23 cellular contexts compared by ENCODE assay signal in the genomic region with DNA sequence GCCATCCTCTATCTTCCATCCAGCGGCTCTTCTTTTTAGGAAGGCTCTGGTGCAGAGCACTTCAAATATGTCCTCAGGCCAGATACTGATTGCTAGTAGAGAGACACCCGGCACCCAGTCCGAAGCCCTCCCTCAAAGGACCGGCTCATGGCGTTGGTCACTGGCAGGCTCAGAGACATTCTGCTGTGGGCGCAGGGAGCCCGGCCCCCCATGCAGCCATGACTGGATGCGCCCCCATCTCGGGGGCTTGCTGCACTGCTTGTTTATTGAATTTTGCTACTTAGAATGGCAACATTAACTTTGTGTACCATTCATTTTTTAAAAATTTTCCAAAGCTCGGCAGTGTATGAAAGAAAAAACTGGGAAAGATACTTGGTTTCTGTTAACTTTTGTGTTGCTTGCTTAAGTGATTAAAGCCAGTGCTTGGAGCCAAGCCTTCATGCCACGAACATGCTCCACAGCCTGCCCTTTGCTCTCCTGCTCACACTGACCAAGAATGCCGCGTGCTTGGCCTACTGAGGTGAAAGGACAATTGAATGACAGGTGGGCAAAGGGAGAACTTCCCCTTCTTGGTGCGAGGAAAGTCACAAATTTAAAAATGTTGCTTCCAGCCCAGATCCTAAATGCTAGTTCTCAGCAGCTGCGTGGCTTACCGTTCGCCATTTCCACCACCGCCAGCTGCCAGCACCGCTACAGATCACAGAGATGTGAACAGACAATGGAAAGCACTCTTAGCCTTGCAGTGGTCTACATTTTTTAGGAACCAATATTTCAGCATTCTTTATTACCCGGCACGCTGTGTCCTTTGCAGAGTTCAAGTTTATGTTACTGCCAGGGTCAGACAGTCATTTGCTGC.
DNase-seq lines count a peak whose midpoint lies in the region; ATAC-seq and TF ChIP-seq lines count a peak whose summit lies in the region.
"Had no signal": no experiment of that assay in that cellular context is flagged by ENCODE, and none has a peak within 500 bp of the region (broad histone marks: within the 10 kb centered on the region; RNA-seq: fewer than 3 reads in every experiment).

No MANE protein-coding gene starts in this region.

- no peaks in the 10 kb centered on the region for H3K9me3 Mint-ChIP-seq in activated CD8-positive, alpha-beta memory T cell treated with anti-CD3 and anti-CD28 coated beads, Interleukin-2, amount 10 ng/mL, durations not matched to agents 7 days and 5 days (ENCODE audit: low read depth)
- H3K9me3 Mint-ChIP-seq in progenitor cell of endocrine pancreas (ENCODE audit: low read depth) = no peaks in the 10 kb centered on the region
- H3K9me3 Mint-ChIP-seq: CD4-positive, alpha-beta T cell; HFFc6 had no signal

- H3K27ac Mint-ChIP-seq in activated CD8-positive, alpha-beta memory T cell treated with anti-CD3 and anti-CD28 coated beads, Interleukin-2, amount 10 ng/mL, durations not matched to agents 7 days and 5 days = no peak overlapping the region
- peak overlapping the region; percentile 31 for H3K27ac Mint-ChIP-seq in progenitor cell of endocrine pancreas
- H3K27ac Mint-ChIP-seq: CD4-positive, alpha-beta T cell; HFFc6 had no signal

- no peaks in the 10 kb centered on the region for H3K27me3 Mint-ChIP-seq in activated CD8-positive, alpha-beta memory T cell treated with anti-CD3 and anti-CD28 coated beads, Interleukin-2, amount 10 ng/mL, durations not matched to agents 7 days and 5 days
- H3K27me3 Mint-ChIP-seq in progenitor cell of endocrine pancreas = no peaks in the 10 kb centered on the region
- H3K27me3 Mint-ChIP-seq: CD4-positive, alpha-beta T cell had no signal

- no peaks in the 10 kb centered on the region for H3K9me3 ChIP-seq in ascending aorta
- H3K9me3 ChIP-seq: Caco-2, Peyer's patch, SJCRH30 had no signal

- no peaks in the 10 kb centered on the region for H3K27me3 ChIP-seq in ascending aorta
- H3K27me3 ChIP-seq: Peyer's patch, SJCRH30 had no signal

- H3K4me3 ChIP-seq in ascending aorta = no peak overlapping the region
- H3K4me3 ChIP-seq: GM12878, Peyer's patch, SJCRH30 had no signal

- TF ChIP-seq CTCF in progenitor cell of endocrine pancreas (IDR thresholded peaks at IDR 0.05; ENCODE audit: unreplicated experiment) (no peak), ascending aorta (IDR thresholded peaks at IDR 0.05) (no peak)

- H3K4me1 ChIP-seq in ascending aorta = peaks cover 0 to 7% of the 10 kb centered on the region in 2 donors
- H3K4me1 ChIP-seq: Caco-2, Peyer's patch, SJCRH30 had no signal

- DNase-seq in activated CD8-positive, alpha-beta memory T cell treated with anti-CD3 and anti-CD28 coated beads for 24 hours = peak; percentile 28
- DNase-seq in activated CD8-positive, alpha-beta memory T cell treated with anti-CD3 and anti-CD28 coated beads, Interleukin-2, amount 10 ng/mL, durations not matched to agents 7 days and 5 days = no peak
- peak; percentile 40 for DNase-seq in left kidney (ENCODE audit: low read depth, low spot score)
- DNase-seq in progenitor cell of endocrine pancreas (ENCODE audit: low spot score, unreplicated experiment) = no peak
- DNase-seq in ascending aorta (ENCODE audit: low spot score in 2 of 2) = no peak
- DNase-seq: AML-193; Caco-2; CD4-positive, alpha-beta T cell; DMS 273 treated with DMSO at 0.1 percent for 48 hours; DMS79 treated with DMSO at 0.1 percent for 48 hours; H7; HFFc6; MM.1S; NCI-H1092 treated with DMSO at 0.1 percent for 48 hours; NCI-H2029 treated with DMSO at 0.1 percent for 48 hours; NCI-H2171 treated with DMSO at 0.1 percent for 48 hours; NCI-H524 treated with DMSO at 0.1 percent for 48 hours; NCI-H82; Peyer's patch; SJCRH30 had no signal

- H3K36me3 Mint-ChIP-seq in activated CD8-positive, alpha-beta memory T cell treated with anti-CD3 and anti-CD28 coated beads, Interleukin-2, amount 10 ng/mL, durations not matched to agents 7 days and 5 days = peaks cover 11% of the 10 kb centered on the region
- no peaks in the 10 kb centered on the region for H3K36me3 Mint-ChIP-seq in progenitor cell of endocrine pancreas (ENCODE audit: insufficient read depth)

- no peak for ATAC-seq in activated CD8-positive, alpha-beta memory T cell treated with anti-CD3 and anti-CD28 coated beads, Interleukin-2, amount 10 ng/mL, durations not matched to agents 7 days and 5 days
- no peak for ATAC-seq in GM21737 (IDR thresholded peaks at IDR 0.05; ENCODE audit: unreplicated experiment)
- no peak for ATAC-seq in HG02798 (IDR thresholded peaks at IDR 0.05; ENCODE audit: poor library complexity, unreplicated experiment)
- ATAC-seq: GM12878 had no signal

- H3K36me3 ChIP-seq in ascending aorta = peaks cover 15 to 27% of the 10 kb centered on the region in 2 donors
- H3K36me3 ChIP-seq: SJCRH30 had no signal

- CTCF ChIA-PET in activated CD8-positive, alpha-beta memory T cell treated with anti-CD3 and anti-CD28 coated beads, Interleukin-2, amount 10 ng/mL, durations not matched to agents 7 days and 5 days (lab: Charles Lee) = no interaction called here

- H3K27ac ChIP-seq in ascending aorta = no peak overlapping the region
- H3K27ac ChIP-seq: Peyer's patch, SJCRH30 had no signal

- intact Hi-C loops in ascending aorta (cut with DNase I) = no loop called here

- no peak overlapping the region for H3K4me3 Mint-ChIP-seq in activated CD8-positive, alpha-beta memory T cell treated with anti-CD3 and anti-CD28 coated beads, Interleukin-2, amount 10 ng/mL, durations not matched to agents 7 days and 5 days
- no peak overlapping the region for H3K4me3 Mint-ChIP-seq in progenitor cell of endocrine pancreas (ENCODE audit: low read depth)
- H3K4me3 Mint-ChIP-seq: CD4-positive, alpha-beta T cell; HFFc6 had no signal

- H3K4me1 Mint-ChIP-seq in activated CD8-positive, alpha-beta memory T cell treated with anti-CD3 and anti-CD28 coated beads, Interleukin-2, amount 10 ng/mL, durations not matched to agents 7 days and 5 days = no peaks in the 10 kb centered on the region
- peaks cover 3% of the 10 kb centered on the region for H3K4me1 Mint-ChIP-seq in progenitor cell of endocrine pancreas (ENCODE audit: low read depth)

Comparison
In these comparisons a context has a peak if more than half of its experiments do, and no peak if none do; other contexts are left out.
1. DNase-seq: peak in activated CD8-positive, alpha-beta memory T cell treated with anti-CD3 and anti-CD28 coated beads for 24 hours (single experiment) and left kidney (single experiment); none in activated CD8-positive, alpha-beta memory T cell treated with anti-CD3 and anti-CD28 coated beads, Interleukin-2, amount 10 ng/mL, durations not matched to agents 7 days and 5 days (single experiment), progenitor cell of endocrine pancreas (single experiment) and ascending aorta (0 of 2).